Comparison of ENCODE assay signal across 8 cellular contexts in the genomic region with DNA sequence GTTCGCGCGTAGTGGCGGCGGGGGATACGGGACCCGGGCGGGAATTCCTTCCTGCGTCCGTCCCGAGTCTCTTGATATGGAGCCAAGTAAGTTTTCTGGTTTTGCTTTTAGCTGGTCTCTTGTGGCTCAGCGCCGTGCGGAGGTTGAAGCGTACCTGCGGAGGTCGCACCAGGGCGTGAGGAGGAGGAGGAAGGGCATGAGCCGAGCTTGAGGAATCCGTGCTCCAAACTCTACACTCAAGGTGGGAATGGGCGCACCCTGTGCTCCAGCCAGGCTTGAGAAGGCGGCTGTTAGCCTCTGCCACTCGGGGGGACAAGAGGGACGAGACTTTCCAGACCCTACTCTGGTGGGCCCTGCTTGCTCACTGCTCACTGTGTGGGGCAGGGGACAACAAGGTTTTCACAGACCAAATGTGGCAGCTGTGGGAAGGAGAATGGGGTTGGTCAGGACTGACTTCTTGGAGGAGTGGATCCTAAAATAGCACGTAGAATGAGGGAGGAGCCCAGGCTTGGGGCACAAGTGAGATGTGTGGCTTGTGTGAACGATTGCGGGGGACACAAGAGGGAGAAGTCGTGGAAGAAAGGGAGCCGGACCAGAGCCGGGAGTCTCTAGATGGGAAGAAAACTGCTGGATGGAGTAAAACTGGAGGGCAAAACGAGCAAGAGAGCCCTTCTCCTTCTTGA. TPM values are rescaled to one million over a fixed set of nuclear protein-coding genes. Genes with fewer than 3 reads are reported as not detected.
DNase-seq lines count a peak whose midpoint lies in the region; ATAC-seq and TF ChIP-seq lines count a peak whose summit lies in the region.

No MANE protein-coding gene starts in this region.

- TF ChIP-seq CTCF in WI38 (IDR thresholded peaks at IDR 0.05; ENCODE audit: low read depth, low read length) (no peak), glutamatergic neuron (IDR thresholded peaks at IDR 0.05; ENCODE audit: partially characterized antibody, unreplicated experiment) (no peak)

- POLR2A ChIA-PET in activated CD4-positive, alpha-beta T cell treated with anti-CD3 and anti-CD28 coated beads, Interleukin-2, amount 10 ng/mL, durations not matched to agents 7 days and 5 days (lab: Charles Lee), result interaction anchor here (1.1 kb wide), 1 partner anchor 19 kb away, joined by 3 read pairs; a partner anchor contains a TSS

- peaks cover 7% of the 10 kb centered on the region for H3K27me3 Mint-ChIP-seq in activated CD4-positive, alpha-beta T cell treated with anti-CD3 and anti-CD28 coated beads, Interleukin-2, amount 10 ng/mL, durations not matched to agents 7 days and 5 days
- H3K27me3 Mint-ChIP-seq in glutamatergic neuron (ENCODE audit: unreplicated experiment), result peaks cover 4% of the 10 kb centered on the region
- no peaks in the 10 kb centered on the region for H3K27me3 Mint-ChIP-seq in stimulated activated naive B cell treated with anti-CD40 and anti-IgM and Interleukin-4, amounts not matched to agents 10 μg/mL and 1 μg/mL and 100 μg/mL, for 72 hours

- peaks cover 57% of the 10 kb centered on the region for H3K4me1 Mint-ChIP-seq in activated CD4-positive, alpha-beta T cell treated with anti-CD3 and anti-CD28 coated beads, Interleukin-2, amount 10 ng/mL, durations not matched to agents 7 days and 5 days
- peaks cover 21% of the 10 kb centered on the region for H3K4me1 Mint-ChIP-seq in glutamatergic neuron (ENCODE audit: low read depth, unreplicated experiment)
- peaks cover 51 to 60% of the 10 kb centered on the region in 2 donors for H3K4me1 Mint-ChIP-seq in stimulated activated naive B cell treated with anti-CD40 and anti-IgM and Interleukin-4, amounts not matched to agents 10 μg/mL and 1 μg/mL and 100 μg/mL, for 72 hours

- H3K4me3 ChIP-seq in WI38 (ENCODE audit: low read depth, low read length), result peak overlapping the region; percentile 81

- H3K36me3 Mint-ChIP-seq in activated CD4-positive, alpha-beta T cell treated with anti-CD3 and anti-CD28 coated beads, Interleukin-2, amount 10 ng/mL, durations not matched to agents 7 days and 5 days (ENCODE audit: low read depth), result peaks cover 15% of the 10 kb centered on the region
- H3K36me3 Mint-ChIP-seq in glutamatergic neuron (ENCODE audit: unreplicated experiment), result no peaks in the 10 kb centered on the region
- H3K36me3 Mint-ChIP-seq in stimulated activated naive B cell treated with anti-CD40 and anti-IgM and Interleukin-4, amounts not matched to agents 10 μg/mL and 1 μg/mL and 100 μg/mL, for 72 hours, result peaks cover 14 to 23% of the 10 kb centered on the region in 2 donors

- H3K9me3 Mint-ChIP-seq in activated CD4-positive, alpha-beta T cell treated with anti-CD3 and anti-CD28 coated beads, Interleukin-2, amount 10 ng/mL, durations not matched to agents 7 days and 5 days, result no peaks in the 10 kb centered on the region
- peaks cover 4% of the 10 kb centered on the region for H3K9me3 Mint-ChIP-seq in glutamatergic neuron (ENCODE audit: unreplicated experiment)
- H3K9me3 Mint-ChIP-seq in stimulated activated naive B cell treated with anti-CD40 and anti-IgM and Interleukin-4, amounts not matched to agents 10 μg/mL and 1 μg/mL and 100 μg/mL, for 72 hours, result no peaks in the 10 kb centered on the region

- CTCF ChIA-PET in activated CD4-positive, alpha-beta T cell treated with anti-CD3 and anti-CD28 coated beads, Interleukin-2, amount 10 ng/mL, durations not matched to agents 7 days and 5 days (lab: Charles Lee), result interaction anchor here (0.6 to 10.5 kb wide), 22 partner anchors 8 to 1309 kb away, joined by 3 to 206 read pairs (median 4); a partner anchor contains a TSS

- peak overlapping the region; percentile 94 for H3K4me3 Mint-ChIP-seq in activated CD4-positive, alpha-beta T cell treated with anti-CD3 and anti-CD28 coated beads, Interleukin-2, amount 10 ng/mL, durations not matched to agents 7 days and 5 days
- H3K4me3 Mint-ChIP-seq in glutamatergic neuron (ENCODE audit: unreplicated experiment), result peak overlapping the region; percentile 96
- peak overlapping the region; percentile 86 to 91 for H3K4me3 Mint-ChIP-seq in stimulated activated naive B cell treated with anti-CD40 and anti-IgM and Interleukin-4, amounts not matched to agents 10 μg/mL and 1 μg/mL and 100 μg/mL, for 72 hours

- ATAC-seq in stimulated activated naive B cell treated with anti-CD40 and anti-IgM and Interleukin-4, amounts not matched to agents 10 μg/mL and 1 μg/mL and 100 μg/mL, for 72 hours (replicated peaks), result peak in 1 of 2 donors; percentile 1
- ATAC-seq in HG03139 (IDR thresholded peaks at IDR 0.05; ENCODE audit: unreplicated experiment), result no peak

- peak overlapping the region; percentile 100 for H3K27ac Mint-ChIP-seq in activated CD4-positive, alpha-beta T cell treated with anti-CD3 and anti-CD28 coated beads, Interleukin-2, amount 10 ng/mL, durations not matched to agents 7 days and 5 days
- peak overlapping the region; percentile 73 for H3K27ac Mint-ChIP-seq in glutamatergic neuron (ENCODE audit: unreplicated experiment)
- H3K27ac Mint-ChIP-seq in stimulated activated naive B cell treated with anti-CD40 and anti-IgM and Interleukin-4, amounts not matched to agents 10 μg/mL and 1 μg/mL and 100 μg/mL, for 72 hours, result peak overlapping the region; percentile 100

- no peak for DNase-seq in activated CD4-positive, alpha-beta T cell treated with anti-CD3 and anti-CD28 coated beads, Interleukin-2, amount 10 ng/mL, durations not matched to agents 7 days and 5 days
- no peak for DNase-seq in activated CD4-positive, alpha-beta T cell treated with anti-CD3 and anti-CD28 coated beads, Interleukin-2, amount 50 U/mL, for 1 hour
- DNase-seq in glutamatergic neuron, result no peak
- DNase-seq in stimulated activated naive B cell treated with anti-CD40 and anti-IgM and Interleukin-4, amounts not matched to agents 10 μg/mL and 1 μg/mL and 100 μg/mL, for 72 hours, result no peak
- DNase-seq in OCI-M1 (lab: John Stamatoyannopoulos, UW), result no peak
- DNase-seq in GF-D8 (lab: John Stamatoyannopoulos, UW), result no peak

RNA-seq across cellular contexts. Expression of a gene that starts 0.6 kb away (rescaled TPM):
- total RNA-seq in activated CD4-positive, alpha-beta T cell treated with anti-CD3 and anti-CD28 coated beads, Interleukin-2, amount 10 ng/mL, durations not matched to agents 7 days and 5 days, result 10 to 100 TPM; 28.3 to 30.4 TPM
- total RNA-seq in glutamatergic neuron (ENCODE audit: unreplicated experiment), result 26.2 TPM

RNA-seq across cellular contexts. Expression of a gene that starts 9.1 kb away (rescaled TPM):
- total RNA-seq in activated CD4-positive, alpha-beta T cell treated with anti-CD3 and anti-CD28 coated beads, Interleukin-2, amount 10 ng/mL, durations not matched to agents 7 days and 5 days, result not detected
- 0.88 TPM for total RNA-seq in glutamatergic neuron (ENCODE audit: unreplicated experiment)

RNA-seq across cellular contexts. Expression of a gene that starts 19.1 kb away (rescaled TPM):
- 1 to 10 TPM; 2.1 to 2.7 TPM for total RNA-seq in activated CD4-positive, alpha-beta T cell treated with anti-CD3 and anti-CD28 coated beads, Interleukin-2, amount 10 ng/mL, durations not matched to agents 7 days and 5 days
- total RNA-seq in glutamatergic neuron (ENCODE audit: unreplicated experiment), result 8.5 TPM
